Comparison of ENCODE assay signal across 13 cellular contexts in genomic region chr15:60973637-60974415, GRCh38.
DNase-seq lines count a peak whose midpoint lies in the region; ATAC-seq, FAIRE-seq and TF ChIP-seq lines count a peak whose summit lies in the region.
"Had no signal": no experiment of that assay in that cellular context is flagged by ENCODE, and none has a peak within 500 bp of the region (broad histone marks: within the 10 kb centered on the region; RNA-seq: fewer than 3 reads in every experiment).

No MANE protein-coding gene starts in this region.

- H3K27ac Mint-ChIP-seq in nephron progenitor cell = peak overlapping the region; percentile 44
- no peak overlapping the region for H3K27ac Mint-ChIP-seq in stimulated activated naive CD8-positive, alpha-beta T cell treated with anti-CD3 and anti-CD28 coated beads, Interleukin-15, amount 100 ng/mL, for 72 hours

- no peak for ATAC-seq in stimulated activated naive CD8-positive, alpha-beta T cell treated with anti-CD3 and anti-CD28 coated beads, Interleukin-15, amount 100 ng/mL, for 72 hours
- ATAC-seq in HG03135 (IDR thresholded peaks at IDR 0.05; ENCODE audit: unreplicated experiment) = no peak

- no peaks in the 10 kb centered on the region for H3K9me3 Mint-ChIP-seq in nephron progenitor cell
- no peaks in the 10 kb centered on the region for H3K9me3 Mint-ChIP-seq in stimulated activated naive CD8-positive, alpha-beta T cell treated with anti-CD3 and anti-CD28 coated beads, Interleukin-15, amount 100 ng/mL, for 72 hours
- H3K9me3 Mint-ChIP-seq: central memory CD8-positive, alpha-beta T cell; neural crest cell had no signal

- POLR2A ChIA-PET in endothelial cell of umbilical vein (lab: Charles Lee) = no interaction called here

- peaks cover 54% of the 10 kb centered on the region for H3K4me1 Mint-ChIP-seq in nephron progenitor cell
- H3K4me1 Mint-ChIP-seq in stimulated activated naive CD8-positive, alpha-beta T cell treated with anti-CD3 and anti-CD28 coated beads, Interleukin-15, amount 100 ng/mL, for 72 hours = no peaks in the 10 kb centered on the region
- H3K4me1 Mint-ChIP-seq: central memory CD8-positive, alpha-beta T cell had no signal

- in situ Hi-C loops in transverse colon (cut with MboI; ENCODE audit: low pct_ligation_motif_present in 1 of 4, low pct_unique_long_range_greater_than_20kb in 1 of 4, low sequenced_read_pairs in 3 of 4) = no loop called here

- DNase-seq in EH (ENCODE audit: low read depth) (peak; percentile 78), NCI-H82 treated with DMSO at 0.1 percent for 48 hours (lab: John Stamatoyannopoulos, UW; ENCODE audit: unreplicated experiment) (peak; percentile 82), endothelial cell of umbilical vein (ENCODE audit: low read depth, low spot score) (peak; percentile 69), nephron progenitor cell (no peak), NCI-H446 treated with DMSO at 0.1 percent for 48 hours (lab: John Stamatoyannopoulos, UW) (no peak), transverse colon (no peak)
- DNase-seq in stimulated activated naive CD8-positive, alpha-beta T cell treated with anti-CD3 and anti-CD28 coated beads, Interleukin-15, amount 100 ng/mL, for 72 hours = no peak
- DNase-seq: activated CD4-positive, CD25-positive, alpha-beta regulatory T cell treated with anti-CD3 and anti-CD28 coated beads, Interleukin-2, amount 50 U/mL, for 72 hours; C1 segment of cervical spinal cord; NCI-H748 treated with DMSO at 0.1 percent for 48 hours had no signal

- H3K4me3 ChIP-seq in endothelial cell of umbilical vein (replicated peaks in 1 of 3; ENCODE audit: insufficient read depth in 1 of 3, low read depth in 1 of 3, low read length in 3 of 3) (no peak overlapping the region), transverse colon (no peak overlapping the region)

- H3K27me3 Mint-ChIP-seq in nephron progenitor cell (ENCODE audit: low read depth, poor library complexity) = peaks cover 5% of the 10 kb centered on the region
- no peaks in the 10 kb centered on the region for H3K27me3 Mint-ChIP-seq in stimulated activated naive CD8-positive, alpha-beta T cell treated with anti-CD3 and anti-CD28 coated beads, Interleukin-15, amount 100 ng/mL, for 72 hours

- no peaks in the 10 kb centered on the region for H3K27me3 ChIP-seq in endothelial cell of umbilical vein (ENCODE audit: control insufficient read depth in 2 of 2, insufficient read depth in 2 of 2, low read length in 2 of 2)
- H3K27me3 ChIP-seq in transverse colon = no peaks in the 10 kb centered on the region

- H3K4me2 ChIP-seq in endothelial cell of umbilical vein (ENCODE audit: insufficient read depth, low read length) = no peak overlapping the region

- H3K79me2 ChIP-seq in endothelial cell of umbilical vein (ENCODE audit: control insufficient read depth, insufficient read depth, low read length) = no peaks in the 10 kb centered on the region

- CTCF ChIA-PET in endothelial cell of umbilical vein (lab: Charles Lee) = interaction anchor here (0.7 to 2.2 kb wide), 3 partner anchors 22 to 453 kb away, joined by 3 to 6 read pairs (median 5); no protein-coding TSS in a partner anchor

- BruUV-seq in endothelial cell of umbilical vein (replicated peaks; lab: Mats Ljungman, UMichigan) = no TSS peak

- intact Hi-C loops in endothelial cell of umbilical vein (cut with micrococcal nuclease) (loop anchor here (1.0 to 5.0 kb wide), 2 partner anchors 60 to 387 kb away; no protein-coding TSS in a partner anchor), transverse colon (cut with DNase I; ENCODE audit: low total_unique reads) (no loop called here)

- FAIRE-seq in endothelial cell of umbilical vein (lab: Jason Lieb, UNC) = peak; percentile 82

- WGBS in transverse colon (ENCODE audit: low coverage in 1 of 2), 2 donors = 81 to 100% methylated on average over 1 to 11 of the region's 11 CpGs

- TF ChIP-seq POLR2A in endothelial cell of umbilical vein (IDR thresholded peaks at IDR 0.05; ENCODE audit: low read depth, low read length) = no peak
- no peak for TF ChIP-seq POLR2A in transverse colon (IDR thresholded peaks at IDR 0.05)

- TF ChIP-seq EP300 in transverse colon (IDR thresholded peaks at IDR 0.05; ENCODE audit: low read depth) = no peak

- dilution Hi-C loops in endothelial cell of umbilical vein (cut with MboI; ENCODE audit: extremely low pct_ligation_motif_present, low sequenced_read_pairs) = no loop called here

- H3K36me3 ChIP-seq in endothelial cell of umbilical vein (ENCODE audit: control insufficient read depth in 2 of 2, extremely low read depth in 1 of 2, insufficient read depth in 2 of 2, low read length in 2 of 2) = no peaks in the 10 kb centered on the region
- H3K36me3 ChIP-seq in transverse colon = no peaks in the 10 kb centered on the region

- H3K9ac ChIP-seq in endothelial cell of umbilical vein (replicated peaks; ENCODE audit: extremely low read depth, insufficient read depth, low read length) = no peak overlapping the region

- TF ChIP-seq CTCF in endothelial cell of umbilical vein (IDR thresholded peaks at IDR 0.05; ENCODE audit: extremely low read depth in 1 of 2, insufficient read depth in 1 of 2, low read depth in 1 of 2, low read length in 2 of 2) (no peak), nephron progenitor cell (IDR thresholded peaks at IDR 0.05) (no peak), transverse colon (IDR thresholded peaks at IDR 0.05) (no peak)

- H3K27ac ChIP-seq in endothelial cell of umbilical vein (ENCODE audit: insufficient read depth, low read depth, low read length) = peak overlapping the region; percentile 85
- no peak overlapping the region for H3K27ac ChIP-seq in transverse colon

- H3K9me1 ChIP-seq in endothelial cell of umbilical vein (replicated peaks; ENCODE audit: control insufficient read depth, extremely low read depth, insufficient read depth, low read length) = no peaks in the 10 kb centered on the region

- no peaks in the 10 kb centered on the region for H4K20me1 ChIP-seq in endothelial cell of umbilical vein (replicated peaks; ENCODE audit: control insufficient read depth, extremely low read depth, insufficient read depth, low read length)

- H2AFZ ChIP-seq in endothelial cell of umbilical vein (ENCODE audit: low read depth, low read length) = peak overlapping the region; percentile 4

- no peaks in the 10 kb centered on the region for H3K36me3 Mint-ChIP-seq in nephron progenitor cell (ENCODE audit: low read depth)

- H3K9me3 ChIP-seq in endothelial cell of umbilical vein (replicated peaks; ENCODE audit: control insufficient read depth, insufficient read depth, low read length) (no peaks in the 10 kb centered on the region), transverse colon (no peaks in the 10 kb centered on the region)

- H3K4me1 ChIP-seq in endothelial cell of umbilical vein (ENCODE audit: control insufficient read depth, extremely low read depth, insufficient read depth, low read length) = peaks cover 53% of the 10 kb centered on the region
- peaks cover 0 to 7% (median 4%) of the 10 kb centered on the region in 4 donors for H3K4me1 ChIP-seq in transverse colon

- H3K4me3 Mint-ChIP-seq in nephron progenitor cell = peak overlapping the region; percentile 13
- H3K4me3 Mint-ChIP-seq in stimulated activated naive CD8-positive, alpha-beta T cell treated with anti-CD3 and anti-CD28 coated beads, Interleukin-15, amount 100 ng/mL, for 72 hours = no peak overlapping the region
- H3K4me3 Mint-ChIP-seq: central memory CD8-positive, alpha-beta T cell; neural crest cell had no signal

TF ChIP-seq in endothelial cell of umbilical vein, 7 proteins besides CTCF, POLR2A, EP300 and RAD21:
- peak; percentile 43 for TF ChIP-seq JUN (IDR thresholded peaks at IDR 0.05; ENCODE audit: borderline replicate concordance, insufficient read depth, insufficient read length, low read depth)
- no peak for TF ChIP-seq MAX (IDR thresholded peaks at IDR 0.05; ENCODE audit: insufficient read depth, insufficient read length)
- TF ChIP-seq MYC (IDR thresholded peaks at IDR 0.05; ENCODE audit: low read depth, low read length) = no peak
- TF ChIP-seq FOS (IDR thresholded peaks at IDR 0.05; ENCODE audit: borderline replicate concordance, insufficient read depth, low read length) = peak; percentile 81
- no peak for TF ChIP-seq EZH2 (IDR thresholded peaks at IDR 0.05; ENCODE audit: borderline replicate concordance, low read depth, low read length, severe bottlenecking)
- no peak for TF ChIP-seq POLR2AphosphoS5 (IDR thresholded peaks at IDR 0.05; ENCODE audit: insufficient read depth, low read depth, low read length)
- TF ChIP-seq GATA2 (IDR thresholded peaks at IDR 0.05; ENCODE audit: insufficient read depth, insufficient read length, low read depth, low read length) = peak; percentile 49
TF ChIP-seq in endothelial cell of umbilical vein: peak in this region for 3.

Comparison
In these comparisons a context has a peak if more than half of its experiments do, and no peak if none do; other contexts are left out.
1. DNase-seq: peak in EH (single experiment), NCI-H82 treated with DMSO at 0.1 percent for 48 hours (single experiment) and endothelial cell of umbilical vein (single experiment); none in nephron progenitor cell (single experiment), NCI-H446 treated with DMSO at 0.1 percent for 48 hours (single experiment), transverse colon (single experiment) and stimulated activated naive CD8-positive, alpha-beta T cell treated with anti-CD3 and anti-CD28 coated beads, Interleukin-15, amount 100 ng/mL, for 72 hours (0 of 2).